20 cellular contexts compared by ENCODE assay signal in genomic region chr5:143572671-143573070, GRCh38.
DNase-seq lines count a peak whose midpoint lies in the region; ATAC-seq, FAIRE-seq and TF ChIP-seq lines count a peak whose summit lies in the region.
"Had no signal": no experiment of that assay in that cellular context is flagged by ENCODE, and none has a peak within 500 bp of the region (broad histone marks: within the 10 kb centered on the region; RNA-seq: fewer than 3 reads in every experiment).

No MANE protein-coding gene starts in this region.

- H3K36me3 ChIP-seq in OCI-LY1 (ENCODE audit: insufficient read depth, low read length) (no peaks in the 10 kb centered on the region), K562 (ENCODE audit: control insufficient read depth, insufficient read depth, low read length) (no peaks in the 10 kb centered on the region)
- H3K36me3 ChIP-seq: BLaER1 treated with 17β-estradiol and CSF1 and Interleukin-3, amounts not matched to agents 10 nM and 100 nM; HAP-1 had no signal

- CTCF ChIA-PET in K562 (lab: Yijun Ruan, JAX; ENCODE audit: low intra/inter-chr PET ratio) = no interaction called here

- 18% methylated on average over 5 of the region's 5 CpGs for WGBS in K562 (ENCODE audit: insufficient coverage, low coverage, missing lambda C conversion rate)

- no peaks in the 10 kb centered on the region for H3K9me2 ChIP-seq in OCI-LY1 (ENCODE audit: low read depth, low read length)

- FAIRE-seq in K562 (lab: Jason Lieb, UNC) = no peak
- FAIRE-seq: GM12892, H1 had no signal

- ATAC-seq in K562 (peak; percentile 49), GM21619 (IDR thresholded peaks at IDR 0.05; ENCODE audit: unreplicated experiment) (no peak)

- TF ChIP-seq CTCF in OCI-LY1 (IDR thresholded peaks at IDR 0.05; ENCODE audit: low read length) (no peak), K562 (IDR thresholded peaks at IDR 0.05 in 2 of 3, conservative IDR thresholded peaks at IDR 0.05 in 1 of 3; ENCODE audit: insufficient read depth in 2 of 3, low read depth in 1 of 3, low read length in 3 of 3) (no peak)

- H3K4me2 ChIP-seq in OCI-LY1 (ENCODE audit: low read length) (no peak overlapping the region), K562 (ENCODE audit: insufficient read depth, low read length) (no peak overlapping the region)

- no peaks in the 10 kb centered on the region for H3K79me2 ChIP-seq in OCI-LY1 (ENCODE audit: insufficient read depth, low read length)
- no peaks in the 10 kb centered on the region for H3K79me2 ChIP-seq in K562 (ENCODE audit: control insufficient read depth, insufficient read depth, low read length)

- no peaks in the 10 kb centered on the region for H3K9me1 ChIP-seq in K562 (ENCODE audit: control insufficient read depth, insufficient read depth, low read length)

- no peak for TF ChIP-seq RAD21 in K562 (CRISPR knock-in tag; conservative IDR thresholded peaks at IDR 0.05 in 1 of 2, IDR thresholded peaks at IDR 0.05 in 1 of 2)

- H3K9ac ChIP-seq in OCI-LY1 (ENCODE audit: low read length) (no peak overlapping the region), K562 (ENCODE audit: insufficient read depth in 1 of 2, low read depth in 2 of 2, low read length in 2 of 2) (no peak overlapping the region)

- TF ChIP-seq POLR2A in K562 (conservative IDR thresholded peaks at IDR 0.05) = no peak

- H3K4me1 ChIP-seq in OCI-LY1 (ENCODE audit: insufficient read depth, low read length, severe bottlenecking) = peaks cover 71% of the 10 kb centered on the region
- no peaks in the 10 kb centered on the region; a peak in 2 of 5 replicates for H3K4me1 ChIP-seq in K562 (replicated peaks in 1 of 2; ENCODE audit: control insufficient read depth in 2 of 2, insufficient read depth in 2 of 2, low read length in 2 of 2)
- H3K4me1 ChIP-seq: HAP-1 had no signal

- H3K9me3 ChIP-seq in OCI-LY1 (ENCODE audit: low read length) = no peaks in the 10 kb centered on the region
- H3K9me3 ChIP-seq in K562 (replicated peaks; ENCODE audit: control insufficient read depth, insufficient read depth, low read depth, low read length) = no peaks in the 10 kb centered on the region
- H3K9me3 ChIP-seq: HAP-1 had no signal

- no TSS peak for BruUV-seq in K562 (replicated peaks; lab: Mats Ljungman, UMichigan)

- no peaks in the 10 kb centered on the region for H4K20me1 ChIP-seq in OCI-LY1 (ENCODE audit: insufficient read depth, low read length)
- H4K20me1 ChIP-seq in K562 (replicated peaks; ENCODE audit: control insufficient read depth, insufficient read depth, low read length) = no peaks in the 10 kb centered on the region
- H4K20me1 ChIP-seq: BLaER1 treated with 17β-estradiol and CSF1 and Interleukin-3, amounts not matched to agents 10 nM and 100 nM had no signal

- H3K4me3 ChIP-seq in OCI-LY1 (ENCODE audit: low read depth, low read length, poor library complexity, severe bottlenecking) (no peak overlapping the region), K562 (no peak overlapping the region)
- H3K4me3 ChIP-seq: BLaER1 treated with 17β-estradiol and CSF1 and Interleukin-3, amounts not matched to agents 10 nM and 100 nM; HAP-1 had no signal

- H3K27ac ChIP-seq in OCI-LY1 (ENCODE audit: low read depth, low read length, poor library complexity, severe bottlenecking) = peak overlapping the region; percentile 77
- no peak overlapping the region for H3K27ac ChIP-seq in K562 (ENCODE audit: extremely low read depth, low read depth, low read length)
- H3K27ac ChIP-seq: 22Rv1, HL-60 had no signal

- H3K27me3 ChIP-seq in OCI-LY1 (ENCODE audit: insufficient read depth, low read length) = no peaks in the 10 kb centered on the region
- H3K27me3 ChIP-seq in K562 (ENCODE audit: control insufficient read depth in 2 of 2, insufficient read depth in 2 of 2, low read length in 2 of 2) = peaks cover 0 to 2% of the 10 kb centered on the region in 2 experiments; a peak in 1 of 5 replicates
- H3K27me3 ChIP-seq: BLaER1 treated with 17β-estradiol and CSF1 and Interleukin-3, amounts not matched to agents 10 nM and 100 nM had no signal

- peak; percentile 43 for DNase-seq in DMS53 (lab: John Stamatoyannopoulos, UW)
- DNase-seq in DMS53 treated with DMSO at 0.1 percent for 48 hours (lab: John Stamatoyannopoulos, UW; ENCODE audit: unreplicated experiment) = no peak
- DNase-seq in K562 (ENCODE audit: extremely low read depth in 1 of 4, low spot score in 3 of 4) = no peak
- DNase-seq in NCI-H774 (lab: John Stamatoyannopoulos, UW) = no peak
- no peak for DNase-seq in effector CD4-positive, alpha-beta T cell
- DNase-seq in cerebellum (ENCODE audit: low spot score) = no peak
- DNase-seq: AML-193; CD4-positive, alpha-beta T cell; DND-41; GDM1; HFFc6; KG1 had no signal

- TF ChIP-seq EP300 in K562 (IDR thresholded peaks at IDR 0.05; ENCODE audit: low read length) = no peak

- intact Hi-C loops in K562 (cut with micrococcal nuclease) = no loop called here

- in situ Hi-C loops in K562 (cut with MboI) = no loop called here

- no peaks in the 10 kb centered on the region for H3F3A ChIP-seq in OCI-LY1 (ENCODE audit: insufficient read depth, low read length)

- H2AFZ ChIP-seq in OCI-LY1 (ENCODE audit: low read length) = 0 out of 2 replicates have a peak overlapping the region, but pooled peaks have one; percentile 94
- peak overlapping the region; percentile 66 for H2AFZ ChIP-seq in K562 (ENCODE audit: low read depth, low read length)

- POLR2A ChIA-PET in K562 (lab: Yijun Ruan, JAX) = interaction anchor here (0.8 to 2.0 kb wide), 3 partner anchors 11 to 599 kb away, joined by 3 to 10 read pairs (median 3); no protein-coding TSS in a partner anchor

TF ChIP-seq in K562, 482 proteins besides CTCF, POLR2A, EP300 and RAD21:
- TF ChIP-seq CEBPG (CRISPR knock-in tag; IDR thresholded peaks at IDR 0.05) (no peak), CEBPG (tag; conservative IDR thresholded peaks at IDR 0.05 in 1 of 2, IDR thresholded peaks at IDR 0.05 in 1 of 2) (peak in 1 of 2 experiments; percentile 77; a peak in 2 of 4 replicates), PHF8 (IDR thresholded peaks at IDR 0.05; ENCODE audit: borderline replicate concordance, low read length) (no peak)
